8 cellular contexts compared by ENCODE assay signal in genomic region chr2:201072201-201072530, GRCh38. TPM values are rescaled to one million over a fixed set of nuclear protein-coding genes. Genes with fewer than 3 reads are reported as not detected.
A peak's percentile ranks its signal among the peaks of the same experiment; 100 is the strongest.
DNase-seq lines count a peak whose midpoint lies in the region; ATAC-seq lines count a peak whose summit lies in the region.

No MANE protein-coding gene starts in this region.

- H3K9ac ChIP-seq in HUES64 (ENCODE audit: low read depth, low read length): peak overlapping the region; percentile 85

- WGBS in HUES64: 5% methylated on average over 3 of the region's 5 CpGs

- intact Hi-C loops in head of caudate nucleus (cut with DNase I): loop anchor here (5.0 to 10.0 kb wide), 2 partner anchors 83 to 165 kb away; no protein-coding TSS in a partner anchor

- peak; percentile 11 for ATAC-seq in GM18907 (IDR thresholded peaks at IDR 0.05; ENCODE audit: unreplicated experiment)
- ATAC-seq in central memory CD8-positive, alpha-beta T cell (replicated peaks; ENCODE audit: extremely low read depth, poor library complexity, severe bottlenecking): no peak
- no peak for ATAC-seq in naive thymus-derived CD8-positive, alpha-beta T cell

- POLR2A ChIA-PET in naive thymus-derived CD8-positive, alpha-beta T cell (lab: Charles Lee): interaction anchor here (0.6 to 6.3 kb wide), 8 partner anchors 16 to 183 kb away, joined by 3 to 75 read pairs (median 4); partner anchors contain the start of genes CFLAR, NIF3L1, ORC2 and PPIL3

- H3K36me3 Mint-ChIP-seq in central memory CD8-positive, alpha-beta T cell (ENCODE audit: insufficient read depth): peaks cover 19% of the 10 kb centered on the region
- H3K36me3 Mint-ChIP-seq in naive thymus-derived CD8-positive, alpha-beta T cell: peaks cover 0 to 7% (median 0%) of the 10 kb centered on the region in 3 donors

- no peak for DNase-seq in central memory CD8-positive, alpha-beta T cell (ENCODE audit: low spot score in 2 of 2)
- no peak for DNase-seq in naive thymus-derived CD8-positive, alpha-beta T cell
- no peak for DNase-seq in head of caudate nucleus
- DNase-seq in superior temporal gyrus (ENCODE audit: extremely low spot score): no peak
- DNase-seq in NK-92 (lab: John Stamatoyannopoulos, UW; ENCODE audit: unreplicated experiment): no peak
- no peak for DNase-seq in medulla oblongata (ENCODE audit: extremely low spot score)

- H3K36me3 ChIP-seq in HUES64 (ENCODE audit: insufficient read depth, low read length): no peaks in the 10 kb centered on the region

- no peaks in the 10 kb centered on the region for H3K9me3 Mint-ChIP-seq in central memory CD8-positive, alpha-beta T cell
- no peaks in the 10 kb centered on the region for H3K9me3 Mint-ChIP-seq in naive thymus-derived CD8-positive, alpha-beta T cell

- peak overlapping the region; percentile 86 for H3K4me3 ChIP-seq in HUES64 (ENCODE audit: low read length)

- H3K27me3 ChIP-seq in HUES64 (ENCODE audit: insufficient read depth, low read length): no peaks in the 10 kb centered on the region

- H3K4me3 Mint-ChIP-seq in central memory CD8-positive, alpha-beta T cell: peak overlapping the region; percentile 95
- H3K4me3 Mint-ChIP-seq in naive thymus-derived CD8-positive, alpha-beta T cell: peak overlapping the region; percentile 93 to 99 (median 96)

- H3K4me1 Mint-ChIP-seq in central memory CD8-positive, alpha-beta T cell: peaks cover 41% of the 10 kb centered on the region
- H3K4me1 Mint-ChIP-seq in naive thymus-derived CD8-positive, alpha-beta T cell: peaks cover 23 to 52% (median 45%) of the 10 kb centered on the region in 4 donors

- peaks cover 3% of the 10 kb centered on the region; the same call in 1 of the 2 replicates for H3K4me1 ChIP-seq in HUES64 (ENCODE audit: insufficient read depth, low read length)

- no peaks in the 10 kb centered on the region for H3K27me3 Mint-ChIP-seq in central memory CD8-positive, alpha-beta T cell
- peaks cover 0 to 2% (median 0%) of the 10 kb centered on the region in 5 donors for H3K27me3 Mint-ChIP-seq in naive thymus-derived CD8-positive, alpha-beta T cell

- peak overlapping the region; percentile 98 for H3K27ac Mint-ChIP-seq in central memory CD8-positive, alpha-beta T cell (ENCODE audit: low read depth)
- peak overlapping the region; percentile 94 to 99 (median 98) for H3K27ac Mint-ChIP-seq in naive thymus-derived CD8-positive, alpha-beta T cell

- peak overlapping the region; percentile 87; the same call in 1 of the 2 replicates for H3K27ac ChIP-seq in HUES64 (ENCODE audit: low read depth, low read length)

- no peaks in the 10 kb centered on the region for H3K9me3 ChIP-seq in HUES64 (ENCODE audit: insufficient read depth, low read depth, low read length)

RNA-seq across cellular contexts. Expression of gene NDUFB3, which starts 0.4 kb away (rescaled TPM):
- polyA plus RNA-seq in HUES64 (2013, experiment 1 of 2): 63.3 TPM
- polyA plus RNA-seq in HUES64 (2013, experiment 2 of 2): 71.5 TPM
- 10 to 100 TPM; 40.6 to 47.8 TPM for total RNA-seq in naive thymus-derived CD8-positive, alpha-beta T cell
- 100 to 1,000 TPM; 279 to 299 (median 298) TPM for polyA plus RNA-seq in naive thymus-derived CD8-positive, alpha-beta T cell

RNA-seq across cellular contexts. Expression of gene HYCC2, which starts 0.7 kb away (rescaled TPM):
- polyA plus RNA-seq in HUES64 (2013, experiment 1 of 2): 2.7 TPM
- polyA plus RNA-seq in HUES64 (2013, experiment 2 of 2): 2.7 TPM
- total RNA-seq in naive thymus-derived CD8-positive, alpha-beta T cell: 10 to 100 TPM; 34.2 to 38.1 TPM
- polyA plus RNA-seq in naive thymus-derived CD8-positive, alpha-beta T cell: 10 to 100 TPM; 20.8 to 32.5 (median 23.0) TPM

RNA-seq across cellular contexts. Expression of gene CFLAR, which starts 43.8 kb away (rescaled TPM):
- 5.7 TPM for polyA plus RNA-seq in HUES64 (2013, experiment 1 of 2)
- 8.0 TPM for polyA plus RNA-seq in HUES64 (2013, experiment 2 of 2)
- 100 to 1,000 TPM; 127 to 142 TPM for total RNA-seq in naive thymus-derived CD8-positive, alpha-beta T cell
- 10 to 100 TPM; 50.7 to 93.3 (median 63.9) TPM for polyA plus RNA-seq in naive thymus-derived CD8-positive, alpha-beta T cell
